1 cellular context compared by ENCODE assay signal in genomic region chr1:42945171-42945570, GRCh38.
TF ChIP-seq lines count a peak whose summit lies in the region.

No MANE protein-coding gene starts in this region.

TF ChIP-seq in HCT116, 20 proteins besides CTCF, POLR2A, EP300 and RAD21 (continued from another document):
- no peak for TF ChIP-seq EZH2phosphoT487 (IDR thresholded peaks at IDR 0.05; ENCODE audit: borderline replicate concordance)
- TF ChIP-seq, protein P1, sequence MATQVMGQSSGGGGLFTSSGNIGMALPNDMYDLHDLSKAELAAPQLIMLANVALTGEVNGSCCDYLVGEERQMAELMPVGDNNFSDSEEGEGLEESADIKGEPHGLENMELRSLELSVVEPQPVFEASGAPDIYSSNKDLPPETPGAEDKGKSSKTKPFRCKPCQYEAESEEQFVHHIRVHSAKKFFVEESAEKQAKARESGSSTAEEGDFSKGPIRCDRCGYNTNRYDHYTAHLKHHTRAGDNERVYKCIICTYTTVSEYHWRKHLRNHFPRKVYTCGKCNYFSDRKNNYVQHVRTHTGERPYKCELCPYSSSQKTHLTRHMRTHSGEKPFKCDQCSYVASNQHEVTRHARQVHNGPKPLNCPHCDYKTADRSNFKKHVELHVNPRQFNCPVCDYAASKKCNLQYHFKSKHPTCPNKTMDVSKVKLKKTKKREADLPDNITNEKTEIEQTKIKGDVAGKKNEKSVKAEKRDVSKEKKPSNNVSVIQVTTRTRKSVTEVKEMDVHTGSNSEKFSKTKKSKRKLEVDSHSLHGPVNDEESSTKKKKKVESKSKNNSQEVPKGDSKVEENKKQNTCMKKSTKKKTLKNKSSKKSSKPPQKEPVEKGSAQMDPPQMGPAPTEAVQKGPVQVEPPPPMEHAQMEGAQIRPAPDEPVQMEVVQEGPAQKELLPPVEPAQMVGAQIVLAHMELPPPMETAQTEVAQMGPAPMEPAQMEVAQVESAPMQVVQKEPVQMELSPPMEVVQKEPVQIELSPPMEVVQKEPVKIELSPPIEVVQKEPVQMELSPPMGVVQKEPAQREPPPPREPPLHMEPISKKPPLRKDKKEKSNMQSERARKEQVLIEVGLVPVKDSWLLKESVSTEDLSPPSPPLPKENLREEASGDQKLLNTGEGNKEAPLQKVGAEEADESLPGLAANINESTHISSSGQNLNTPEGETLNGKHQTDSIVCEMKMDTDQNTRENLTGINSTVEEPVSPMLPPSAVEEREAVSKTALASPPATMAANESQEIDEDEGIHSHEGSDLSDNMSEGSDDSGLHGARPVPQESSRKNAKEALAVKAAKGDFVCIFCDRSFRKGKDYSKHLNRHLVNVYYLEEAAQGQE (IDR thresholded peaks at IDR 0.05; ENCODE audit: low read depth): no peak
- no peak for TF ChIP-seq CBX3 (IDR thresholded peaks at IDR 0.05; ENCODE audit: low read depth)
- no peak for TF ChIP-seq CEBPB (IDR thresholded peaks at IDR 0.05; ENCODE audit: low read depth)
- no peak for TF ChIP-seq JUND (IDR thresholded peaks at IDR 0.05)
- TF ChIP-seq MAX (IDR thresholded peaks at IDR 0.05): no peak
- no peak for TF ChIP-seq SP1 (IDR thresholded peaks at IDR 0.05; ENCODE audit: low read depth)
- TF ChIP-seq, protein P2, sequence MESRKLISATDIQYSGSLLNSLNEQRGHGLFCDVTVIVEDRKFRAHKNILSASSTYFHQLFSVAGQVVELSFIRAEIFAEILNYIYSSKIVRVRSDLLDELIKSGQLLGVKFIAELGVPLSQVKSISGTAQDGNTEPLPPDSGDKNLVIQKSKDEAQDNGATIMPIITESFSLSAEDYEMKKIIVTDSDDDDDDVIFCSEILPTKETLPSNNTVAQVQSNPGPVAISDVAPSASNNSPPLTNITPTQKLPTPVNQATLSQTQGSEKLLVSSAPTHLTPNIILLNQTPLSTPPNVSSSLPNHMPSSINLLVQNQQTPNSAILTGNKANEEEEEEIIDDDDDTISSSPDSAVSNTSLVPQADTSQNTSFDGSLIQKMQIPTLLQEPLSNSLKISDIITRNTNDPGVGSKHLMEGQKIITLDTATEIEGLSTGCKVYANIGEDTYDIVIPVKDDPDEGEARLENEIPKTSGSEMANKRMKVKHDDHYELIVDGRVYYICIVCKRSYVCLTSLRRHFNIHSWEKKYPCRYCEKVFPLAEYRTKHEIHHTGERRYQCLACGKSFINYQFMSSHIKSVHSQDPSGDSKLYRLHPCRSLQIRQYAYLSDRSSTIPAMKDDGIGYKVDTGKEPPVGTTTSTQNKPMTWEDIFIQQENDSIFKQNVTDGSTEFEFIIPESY (IDR thresholded peaks at IDR 0.05; ENCODE audit: extremely low read depth, insufficient replicate concordance, low read length): no peak
TF ChIP-seq in HCT116: peak in this region for 0.
